Comparison of ENCODE assay signal across 21 cellular contexts in the genomic region with DNA sequence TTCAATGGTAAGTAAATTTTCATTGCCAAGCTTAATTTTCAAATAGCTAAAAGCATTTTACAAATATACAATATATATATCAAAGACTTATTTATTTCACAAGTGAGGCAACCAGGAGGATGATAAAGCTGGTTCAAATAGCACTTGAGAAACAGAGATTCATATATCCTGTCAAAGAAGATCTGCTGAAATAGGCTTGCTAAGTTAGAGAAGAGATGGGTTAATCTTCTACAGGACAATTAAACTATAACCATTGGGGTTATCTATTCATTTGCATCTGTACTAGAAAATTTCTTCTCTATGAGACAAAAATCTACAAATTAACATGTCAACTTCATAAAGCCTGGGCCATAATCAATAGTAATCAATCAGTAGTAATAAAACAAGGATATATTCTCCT.
"Had no signal": no experiment of that assay in that cellular context is flagged by ENCODE, and none has a peak within 500 bp of the region (broad histone marks: within the 10 kb centered on the region; RNA-seq: fewer than 3 reads in every experiment).

No MANE protein-coding gene starts in this region.

- H3K27me3 ChIP-seq: adrenal gland, ascending aorta, right lobe of liver, testis, transverse colon had no signal

- H3K4me3 ChIP-seq: adrenal gland, ascending aorta, cardiac muscle cell, coronary artery, right lobe of liver, testis, transverse colon had no signal

- H3K36me3 ChIP-seq: adrenal gland, ascending aorta, cardiac muscle cell, right lobe of liver, transverse colon had no signal

- ATAC-seq: left colon; right lobe of liver; stimulated activated naive CD8-positive, alpha-beta T cell treated with anti-CD3 and anti-CD28 coated beads, Interleukin-15, Interleukin-2, amounts not matched to agents 100 U/mL and 50 U/mL, for 24 hours had no signal

- DNase-seq: activated CD4-positive, alpha-beta memory T cell treated with anti-CD3 and anti-CD28 coated beads for 36 hours; activated CD4-positive, alpha-beta T cell treated with anti-CD3 and anti-CD28 coated beads, Interleukin-2, amount 10 ng/mL, durations not matched to agents 24 days and 14 days; activated CD4-positive, CD25-positive, alpha-beta regulatory T cell treated with anti-CD3 and anti-CD28 coated beads, Interleukin-2, amount 50 U/mL, for 72 hours; activated CD8-positive, alpha-beta memory T cell treated with anti-CD3 and anti-CD28 coated beads, Interleukin-2, amount 50 U/mL, for 4 hours; activated effector memory CD4-positive, alpha-beta T cell treated with anti-CD3 and anti-CD28 coated beads, Interleukin-2, amount 50 U/mL, for 16 hours; activated naive CD4-positive, alpha-beta T cell treated with anti-CD3 and anti-CD28 coated beads for 36 hours; activated naive CD8-positive, alpha-beta T cell treated with anti-CD3 and anti-CD28 coated beads for 36 hours; activated T-cell treated with anti-CD3 and anti-CD28 coated beads, Interleukin-2, amount 50 U/mL, for 1 hour; adrenal gland; head of caudate nucleus; hippocampal formation; left colon; mammary epithelial cell; right lobe of liver; stimulated activated CD4-positive, alpha-beta T cell treated with anti-CD3 and anti-CD28 coated beads, Interleukin-2, amount 100 ng/mL, for 48 hours; stimulated activated naive CD8-positive, alpha-beta T cell treated with anti-CD3 and anti-CD28 coated beads, Interleukin-15, Interleukin-2, amounts not matched to agents 100 U/mL and 50 U/mL, for 24 hours; testis; transverse colon had no signal
